10 cellular contexts compared by ENCODE assay signal in the genomic region with DNA sequence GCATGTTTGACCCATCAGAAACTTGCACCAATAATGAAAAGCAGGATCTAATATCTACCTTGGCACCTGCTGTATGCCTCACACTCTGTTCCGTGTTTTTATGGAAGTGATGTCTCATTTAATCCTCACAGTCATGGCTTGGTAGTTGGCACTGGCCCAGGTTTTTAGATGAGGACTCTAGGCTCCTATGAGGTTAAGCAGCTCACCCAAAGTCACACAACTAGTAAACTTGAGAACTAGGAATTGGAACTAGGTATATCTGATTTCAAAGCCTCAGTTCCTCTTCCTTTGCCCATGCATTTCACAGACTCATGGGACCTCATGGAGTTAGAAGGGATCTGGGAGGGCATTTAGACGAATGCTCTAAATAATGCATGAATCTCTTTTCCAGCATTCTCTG. TPM values are rescaled to one million over a fixed set of nuclear protein-coding genes. Genes with fewer than 3 reads are reported as not detected.
DNase-seq lines count a peak whose midpoint lies in the region; ATAC-seq and TF ChIP-seq lines count a peak whose summit lies in the region.
"Had no signal": no experiment of that assay in that cellular context is flagged by ENCODE, and none has a peak within 500 bp of the region (broad histone marks: within the 10 kb centered on the region; RNA-seq: fewer than 3 reads in every experiment).

No MANE protein-coding gene starts in this region.

- no peaks in the 10 kb centered on the region for H3K27me3 Mint-ChIP-seq in activated T-cell treated with anti-CD3 and anti-CD28 coated beads, Interleukin-2, amount 50 U/mL, for 4 hours (ENCODE audit: low read depth)
- H3K27me3 Mint-ChIP-seq in T-helper 1 cell treated with Interleukin-12 subunit alpha and Interleukin-12 subunit beta and Interleukin-4 antibody, amounts not matched to agents 30 μg/mL and 1 μg/mL, for 36 hours (ENCODE audit: low read depth) = no peaks in the 10 kb centered on the region
- H3K27me3 Mint-ChIP-seq: activated CD4-positive, alpha-beta T cell treated with anti-CD3 and anti-CD28 coated beads, Interleukin-2, amount 10 ng/mL, durations not matched to agents 7 days and 5 days had no signal

- WGBS in testis, 2 donors = 41 to 55% methylated on average over 2 of the region's 2 CpGs

- no peak for ATAC-seq in activated T-cell treated with anti-CD3 and anti-CD28 coated beads, Interleukin-2, amount 50 U/mL, for 4 hours

- no peak overlapping the region for H3K4me3 Mint-ChIP-seq in activated T-cell treated with anti-CD3 and anti-CD28 coated beads, Interleukin-2, amount 50 U/mL, for 4 hours
- H3K4me3 Mint-ChIP-seq in T-helper 1 cell treated with Interleukin-12 subunit alpha and Interleukin-12 subunit beta and Interleukin-4 antibody, amounts not matched to agents 30 μg/mL and 1 μg/mL, for 36 hours = no peak overlapping the region
- H3K4me3 Mint-ChIP-seq: activated CD4-positive, alpha-beta T cell treated with anti-CD3 and anti-CD28 coated beads, Interleukin-2, amount 10 ng/mL, durations not matched to agents 7 days and 5 days had no signal

- H3K4me1 ChIP-seq in right atrium auricular region (peaks cover 0 to 36% of the 10 kb centered on the region in 2 donors), testis (peaks cover 15% of the 10 kb centered on the region), BE2C (peaks cover 14% of the 10 kb centered on the region)

- H3K9me3 ChIP-seq in right atrium auricular region = no peaks in the 10 kb centered on the region
- no peaks in the 10 kb centered on the region for H3K9me3 ChIP-seq in testis
- no peaks in the 10 kb centered on the region for H3K9me3 ChIP-seq in BE2C

- H3K4me3 ChIP-seq in right atrium auricular region (no peak overlapping the region), testis (no peak overlapping the region), BE2C (ENCODE audit: low read depth, low read length) (no peak overlapping the region)
- H3K4me3 ChIP-seq: lung had no signal

- intact Hi-C loops in testis (cut with DNase I; ENCODE audit: low total_unique reads) = no loop called here

- H3K36me3 Mint-ChIP-seq in activated T-cell treated with anti-CD3 and anti-CD28 coated beads, Interleukin-2, amount 50 U/mL, for 4 hours (ENCODE audit: insufficient read depth) = no peaks in the 10 kb centered on the region
- H3K36me3 Mint-ChIP-seq in T-helper 1 cell treated with Interleukin-12 subunit alpha and Interleukin-12 subunit beta and Interleukin-4 antibody, amounts not matched to agents 30 μg/mL and 1 μg/mL, for 36 hours (ENCODE audit: low read depth) = peaks cover 5% of the 10 kb centered on the region

- no peaks in the 10 kb centered on the region for H3K27me3 ChIP-seq in right atrium auricular region
- no peaks in the 10 kb centered on the region for H3K27me3 ChIP-seq in testis
- H3K27me3 ChIP-seq in BE2C = no peaks in the 10 kb centered on the region

- no peaks in the 10 kb centered on the region for H3K36me3 ChIP-seq in right atrium auricular region
- no peaks in the 10 kb centered on the region for H3K36me3 ChIP-seq in testis (ENCODE audit: low read depth, missing control alignments)
- no peaks in the 10 kb centered on the region for H3K36me3 ChIP-seq in BE2C

- no peak for TF ChIP-seq POLR2A in testis (IDR thresholded peaks at IDR 0.05)

- H3K4me1 Mint-ChIP-seq in activated T-cell treated with anti-CD3 and anti-CD28 coated beads, Interleukin-2, amount 50 U/mL, for 4 hours (ENCODE audit: low read depth) = peaks cover 35% of the 10 kb centered on the region
- peaks cover 61% of the 10 kb centered on the region for H3K4me1 Mint-ChIP-seq in T-helper 1 cell treated with Interleukin-12 subunit alpha and Interleukin-12 subunit beta and Interleukin-4 antibody, amounts not matched to agents 30 μg/mL and 1 μg/mL, for 36 hours (ENCODE audit: low read depth)

- peaks cover 6% of the 10 kb centered on the region for H3K9me3 Mint-ChIP-seq in activated T-cell treated with anti-CD3 and anti-CD28 coated beads, Interleukin-2, amount 50 U/mL, for 4 hours
- peaks cover 13% of the 10 kb centered on the region for H3K9me3 Mint-ChIP-seq in T-helper 1 cell treated with Interleukin-12 subunit alpha and Interleukin-12 subunit beta and Interleukin-4 antibody, amounts not matched to agents 30 μg/mL and 1 μg/mL, for 36 hours

- DNase-seq in activated T-cell treated with anti-CD3 and anti-CD28 coated beads, Interleukin-2, amount 50 U/mL, for 48 hours = peak; percentile 61 to 66
- DNase-seq in activated T-cell treated with anti-CD3 and anti-CD28 coated beads, Interleukin-2, amount 50 U/mL, for 4 hours = no peak
- DNase-seq in right atrium auricular region (ENCODE audit: low spot score) = no peak
- no peak for DNase-seq in testis
- DNase-seq in BE2C = no peak
- DNase-seq in KG1 (lab: John Stamatoyannopoulos, UW) = no peak
- no peak for DNase-seq in D341Med (ENCODE audit: low spot score)
- DNase-seq: activated CD4-positive, alpha-beta T cell treated with anti-CD3 and anti-CD28 coated beads, Interleukin-2, amount 10 ng/mL, durations not matched to agents 7 days and 5 days had no signal

- TF ChIP-seq CTCF in right atrium auricular region (IDR thresholded peaks at IDR 0.05) (no peak), testis (IDR thresholded peaks at IDR 0.05) (no peak), BE2C (IDR thresholded peaks at IDR 0.05; ENCODE audit: low read depth, low read length) (no peak)

- H3K27ac Mint-ChIP-seq in T-helper 1 cell treated with Interleukin-12 subunit alpha and Interleukin-12 subunit beta and Interleukin-4 antibody, amounts not matched to agents 30 μg/mL and 1 μg/mL, for 36 hours = peak overlapping the region; percentile 73

- H3K27ac ChIP-seq in right atrium auricular region (peak overlapping the region; percentile 80 to 81), testis (peak overlapping the region; percentile 31 to 89)

RNA-seq across cellular contexts. Expression of a gene that starts 21.3 kb away (rescaled TPM):
- total RNA-seq in activated T-cell treated with anti-CD3 and anti-CD28 coated beads, Interleukin-2, amount 50 U/mL, for 4 hours = 10 to 100 TPM; 27.6 to 38.0 (median 33.5) TPM
- total RNA-seq in right atrium auricular region (10 to 100 TPM in 1 of 2 donors, 1 to 10 TPM in 1; 5.5 to 11.3 TPM), testis (10 to 100 TPM; 29.5 to 39.8 TPM)
- polyA plus RNA-seq in testis (ENCODE audit: insufficient read depth, low read depth, low replicate concordance) = 31.3 TPM
- 30.9 TPM for polyA plus RNA-seq in BE2C (2012; ENCODE audit: insufficient read depth, insufficient read length, low read depth)

Comparison
In these comparisons a context has a peak if more than half of its experiments do, and no peak if none do; other contexts are left out.
1. DNase-seq: peak in activated T-cell treated with anti-CD3 and anti-CD28 coated beads, Interleukin-2, amount 50 U/mL, for 48 hours (2 of 2); none in activated T-cell treated with anti-CD3 and anti-CD28 coated beads, Interleukin-2, amount 50 U/mL, for 4 hours (single experiment), right atrium auricular region (single experiment), testis (single experiment), BE2C (single experiment), KG1 (single experiment) and D341Med (single experiment).